16 cellular contexts compared by ENCODE assay signal in the genomic region with DNA sequence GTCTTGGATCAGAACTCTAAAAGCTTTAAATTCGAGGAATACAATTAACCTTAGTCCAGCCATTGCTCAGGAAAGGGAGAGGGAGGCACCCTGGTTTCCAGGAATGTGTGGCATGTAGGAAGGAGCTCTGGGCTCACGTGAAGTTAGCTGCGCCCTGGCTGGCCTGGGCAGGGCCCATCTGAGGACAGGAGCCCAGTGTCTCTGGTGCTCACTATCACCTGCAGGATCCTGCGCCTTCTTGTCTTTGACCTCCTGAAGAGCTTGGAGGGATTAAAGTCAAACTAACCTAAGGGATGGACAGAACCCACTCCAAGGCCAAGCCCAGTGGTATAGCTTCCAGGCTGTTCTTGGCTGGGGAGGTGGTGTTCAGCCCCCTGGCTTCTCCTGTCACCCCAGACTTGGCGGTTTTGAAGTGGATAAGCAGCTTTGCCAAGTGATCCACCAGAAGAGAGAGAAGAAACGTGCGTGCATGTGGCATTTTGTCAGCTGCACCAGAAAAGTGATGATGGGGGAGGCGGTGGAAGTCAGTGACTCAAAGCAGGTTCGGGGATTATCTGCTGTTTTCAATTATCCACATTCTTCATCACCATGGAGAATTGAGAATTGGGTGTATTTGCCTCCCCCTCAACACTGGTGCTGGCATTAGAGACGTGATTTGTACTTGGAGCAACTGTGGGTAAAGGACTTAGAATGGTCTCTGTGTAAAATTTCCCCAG. TPM values are rescaled to one million over a fixed set of nuclear protein-coding genes. Genes with fewer than 3 reads are reported as not detected.
A peak's percentile ranks its signal among the peaks of the same experiment; 100 is the strongest.
DNase-seq lines count a peak whose midpoint lies in the region; ATAC-seq and TF ChIP-seq lines count a peak whose summit lies in the region.
"Had no signal": no experiment of that assay in that cellular context is flagged by ENCODE, and none has a peak within 500 bp of the region (broad histone marks: within the 10 kb centered on the region; RNA-seq: fewer than 3 reads in every experiment).

No MANE protein-coding gene starts in this region.

- H3K27me3 ChIP-seq in RWPE2 (ENCODE audit: insufficient read depth, poor library complexity, severe bottlenecking), result no peaks in the 10 kb centered on the region
- no peaks in the 10 kb centered on the region for H3K27me3 ChIP-seq in left lung
- no peaks in the 10 kb centered on the region for H3K27me3 ChIP-seq in colonic mucosa
- H3K27me3 ChIP-seq: BLaER1 treated with 17β-estradiol and CSF1 and Interleukin-3, amounts not matched to agents 10 nM and 100 nM had no signal

- ATAC-seq in RWPE2 (ENCODE audit: low read depth) (peak; percentile 28; the same call in 1 of the 3 replicates), left lung (peak; percentile 51), GM19455 (IDR thresholded peaks at IDR 0.05; ENCODE audit: unreplicated experiment) (no peak)
- ATAC-seq: K562, Right ventricle myocardium inferior had no signal

- DNase-seq in A172 (ENCODE audit: low spot score), result peak; percentile 35
- DNase-seq in EL, result peak; percentile 10
- no peak for DNase-seq in RWPE2 (ENCODE audit: low spot score)
- no peak for DNase-seq in left lung
- DNase-seq in colonic mucosa, result no peak
- DNase-seq in islet precursor cell, result no peak
- no peak for DNase-seq in DMS 273 (lab: John Stamatoyannopoulos, UW; ENCODE audit: unreplicated experiment)
- DNase-seq: DMS153, NCI-H1092 treated with DMSO at 0.1 percent for 48 hours, NCI-H1694 treated with DMSO at 0.1 percent for 48 hours, NCI-H748 treated with DMSO at 0.1 percent for 48 hours had no signal

- H3K9me3 ChIP-seq in RWPE2 (ENCODE audit: severe bottlenecking) (no peaks in the 10 kb centered on the region), left lung (no peaks in the 10 kb centered on the region), colonic mucosa (no peaks in the 10 kb centered on the region)
- H3K9me3 ChIP-seq: BLaER1 treated with 17β-estradiol and CSF1 and Interleukin-3, amounts not matched to agents 10 nM and 100 nM had no signal

- H3K27ac ChIP-seq in RWPE2 (ENCODE audit: poor library complexity, severe bottlenecking) (no peak overlapping the region), left lung (no peak overlapping the region), colonic mucosa (no peak overlapping the region)
- H3K27ac ChIP-seq: BLaER1 treated with 17β-estradiol and CSF1 and Interleukin-3, amounts not matched to agents 10 nM and 100 nM; SK-N-MC had no signal

- no peak overlapping the region for H3K4me3 ChIP-seq in RWPE2 (ENCODE audit: severe bottlenecking)
- H3K4me3 ChIP-seq in left lung, result no peak overlapping the region
- no peak overlapping the region for H3K4me3 ChIP-seq in colonic mucosa
- H3K4me3 ChIP-seq: BLaER1 treated with 17β-estradiol and CSF1 and Interleukin-3, amounts not matched to agents 10 nM and 100 nM; K562; SK-N-MC had no signal

- H3K4me1 ChIP-seq in RWPE2 (ENCODE audit: insufficient read depth, poor library complexity, severe bottlenecking), result peaks cover 4% of the 10 kb centered on the region
- H3K4me1 ChIP-seq in left lung, result peaks cover 0 to 7% of the 10 kb centered on the region in 2 donors
- H3K4me1 ChIP-seq in colonic mucosa, result no peaks in the 10 kb centered on the region

- TF ChIP-seq CTCF in RWPE2 (IDR thresholded peaks at IDR 0.05; ENCODE audit: poor library complexity, severe bottlenecking) (no peak), left lung (IDR thresholded peaks at IDR 0.05) (no peak), colonic mucosa (IDR thresholded peaks at IDR 0.05) (no peak)

- H3K9ac ChIP-seq in colonic mucosa (ENCODE audit: low read depth in 2 of 2, low read length in 2 of 2), result no peak overlapping the region

- intact Hi-C loops in left lung (cut with DNase I), result no loop called here
- intact Hi-C loops in colonic mucosa (cut with DNase I), result no loop called here

- no peaks in the 10 kb centered on the region for H3K36me3 ChIP-seq in RWPE2 (ENCODE audit: low read depth)
- H3K36me3 ChIP-seq in left lung, result no peaks in the 10 kb centered on the region
- no peaks in the 10 kb centered on the region for H3K36me3 ChIP-seq in colonic mucosa
- H3K36me3 ChIP-seq: BLaER1 treated with 17β-estradiol and CSF1 and Interleukin-3, amounts not matched to agents 10 nM and 100 nM had no signal

RNA-seq across cellular contexts. Expression of gene KCNN3, which starts 11.9 kb away (rescaled TPM):
- 0.10 and 0.36 TPM in 2 replicates for total RNA-seq in A172 (2014; rRNA removed; shearing (Covaris generic))
- total RNA-seq in left lung, result 1 to 10 TPM; 1.9 to 2.2 TPM
- total RNA-seq in colonic mucosa, result 1 to 10 TPM in 1 of 2 donors, under 1 TPM in 1; 0.99 to 2.5 TPM

RNA-seq across cellular contexts. Expression of gene PMVK, which starts 54.5 kb away (rescaled TPM):
- 13.9 and 14.3 TPM in 2 replicates for total RNA-seq in A172 (2014; rRNA removed; shearing (Covaris generic))
- 10 to 100 TPM; 39.6 to 44.3 TPM for total RNA-seq in left lung
- 10 to 100 TPM; 32.0 to 46.5 TPM for total RNA-seq in colonic mucosa

Comparison
In these comparisons a context has a peak if more than half of its experiments do, and no peak if none do; other contexts are left out.
1. DNase-seq: peak in A172 (single experiment) and EL (single experiment); none in RWPE2 (single experiment), left lung (0 of 2), colonic mucosa (single experiment), islet precursor cell (single experiment) and DMS 273 (single experiment).